ENCODE assay signal across 9 cellular contexts in the genomic region with DNA sequence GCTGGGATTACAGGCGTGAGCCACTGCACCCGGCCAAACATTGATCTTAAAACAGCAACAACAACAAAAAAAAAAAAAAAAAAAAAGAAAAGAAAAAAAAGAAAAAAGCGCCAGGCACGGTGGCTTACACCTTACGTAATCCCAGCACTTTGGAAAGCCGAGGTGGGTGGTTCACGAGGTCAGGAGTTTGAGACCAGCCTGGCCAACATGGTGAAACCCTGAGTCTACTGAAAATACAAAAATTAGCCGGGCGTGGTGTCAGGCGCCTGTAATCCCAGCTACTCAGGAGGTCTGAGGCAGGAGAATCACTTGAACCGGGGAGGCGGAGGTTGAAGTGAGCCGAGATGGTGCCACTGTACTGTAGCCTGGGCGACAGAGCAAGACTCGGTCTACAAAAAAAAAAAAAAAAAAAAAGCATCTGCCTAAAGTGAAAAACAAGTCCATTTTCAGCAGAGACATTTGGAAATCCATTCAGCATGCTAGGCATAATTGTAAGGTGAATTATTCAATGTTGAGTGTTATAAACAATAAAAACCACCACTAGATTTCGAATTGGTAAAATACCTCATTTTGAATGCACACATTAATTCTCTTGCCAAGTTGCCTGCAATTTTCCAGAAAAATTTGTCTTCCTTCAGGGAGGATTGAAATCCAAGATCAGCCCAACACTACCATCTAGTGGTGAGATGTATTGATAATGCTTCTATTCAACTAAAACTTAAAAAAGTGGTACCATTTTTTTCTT. TPM values are rescaled to one million over a fixed set of nuclear protein-coding genes. Genes with fewer than 3 reads are reported as not detected.
DNase-seq lines count a peak whose midpoint lies in the region; ATAC-seq, FAIRE-seq and TF ChIP-seq lines count a peak whose summit lies in the region.
"Had no signal": no experiment of that assay in that cellular context is flagged by ENCODE, and none has a peak within 500 bp of the region (broad histone marks: within the 10 kb centered on the region; RNA-seq: fewer than 3 reads in every experiment).

No MANE protein-coding gene starts in this region.

- TF ChIP-seq RAD21 in IMR-90 (IDR thresholded peaks at IDR 0.05; ENCODE audit: low read length) (peak; percentile 74), H1 (IDR thresholded peaks at IDR 0.05 in 1 of 2, conservative IDR thresholded peaks at IDR 0.05 in 1 of 2; ENCODE audit: low read depth in 2 of 2, low read length in 2 of 2) (peak; percentile 71 to 73)

- no peak overlapping the region for H4K8ac ChIP-seq in IMR-90 (ENCODE audit: low read depth in 2 of 2, low read length in 2 of 2)
- no peak overlapping the region for H4K8ac ChIP-seq in H1 (ENCODE audit: extremely low read depth, insufficient read depth, low read length)

- no peaks in the 10 kb centered on the region for H4K20me1 ChIP-seq in IMR-90 (ENCODE audit: insufficient read depth, low read length)
- H4K20me1 ChIP-seq in H1 (replicated peaks in 1 of 2; ENCODE audit: control insufficient read depth in 1 of 2, insufficient read depth in 2 of 2, low read length in 2 of 2) = no peaks in the 10 kb centered on the region

- BruUV-seq in IMR-90 (replicated peaks; lab: Mats Ljungman, UMichigan) = no TSS peak

- TF ChIP-seq CTCF in IMR-90 (conservative IDR thresholded peaks at IDR 0.05; ENCODE audit: low read depth, low read length) = peak; percentile 72
- TF ChIP-seq CTCF in Peyer's patch (IDR thresholded peaks at IDR 0.05) = peak; percentile 58 to 89 (median 78)
- peak in 2 of 3 experiments; percentile 38 to 50; a peak in 2 of 4 replicates for TF ChIP-seq CTCF in H1 (IDR thresholded peaks at IDR 0.05; ENCODE audit: control extremely low read depth in 1 of 3, insufficient read depth in 1 of 3, low read depth in 1 of 3, low read length in 3 of 3)

- 0 out of 2 replicates have a peak, but pooled peaks cover 2% of the 10 kb centered on the region for H3K4me1 ChIP-seq in IMR-90 (ENCODE audit: control insufficient read depth, insufficient read depth, low read length)
- H3K4me1 ChIP-seq in Peyer's patch = no peaks in the 10 kb centered on the region
- H3K4me1 ChIP-seq in H1 (replicated peaks in 1 of 4; ENCODE audit: control insufficient read depth in 3 of 4, insufficient read depth in 4 of 4, low read length in 3 of 4) = no peaks in the 10 kb centered on the region

- no peak overlapping the region for H2BK20ac ChIP-seq in IMR-90 (ENCODE audit: low read depth, low read length)
- H2BK20ac ChIP-seq in H1 (ENCODE audit: low read length) = no peak overlapping the region

- ATAC-seq in IMR-90 (ENCODE audit: low read depth) (peak; percentile 44; the same call in 1 of the 2 replicates), GM21528 (IDR thresholded peaks at IDR 0.05; ENCODE audit: low FRiP score, unreplicated experiment) (no peak), GM21381 (IDR thresholded peaks at IDR 0.05; ENCODE audit: unreplicated experiment) (no peak)
- no peak for ATAC-seq in activated CD4-positive, alpha-beta T cell treated with anti-CD3 and anti-CD28 coated beads for 36 hours

- H3K79me2 ChIP-seq in H1 (ENCODE audit: control insufficient read depth in 1 of 2, insufficient read depth in 2 of 2, low read length in 2 of 2) = no peaks in the 10 kb centered on the region

- H3K18ac ChIP-seq in IMR-90 (ENCODE audit: low read depth, low read length) (no peak overlapping the region), H1 (ENCODE audit: extremely low read depth, low read length) (no peak overlapping the region)

- H3K27ac Mint-ChIP-seq in activated CD4-positive, alpha-beta T cell treated with anti-CD3 and anti-CD28 coated beads for 36 hours = no peak overlapping the region
- H3K27ac Mint-ChIP-seq: T-helper 1 cell treated with Interleukin-12 subunit alpha and Interleukin-12 subunit beta and Interleukin-4 antibody, amounts not matched to agents 30 μg/mL and 1 μg/mL, for 36 hours had no signal

- no peak overlapping the region for H2BK120ac ChIP-seq in IMR-90 (ENCODE audit: low read depth, low read length)
- H2BK120ac ChIP-seq in H1 (replicated peaks; ENCODE audit: low read depth, low read length) = no peak overlapping the region

- H2BK15ac ChIP-seq in IMR-90 (ENCODE audit: low read depth, low read length) = no peak overlapping the region
- no peak overlapping the region for H2BK15ac ChIP-seq in H1 (ENCODE audit: low read length)

- H3K36me3 ChIP-seq in IMR-90 (ENCODE audit: control insufficient read depth, insufficient read depth, low read length) (peaks cover 32% of the 10 kb centered on the region), Peyer's patch (peaks cover 0 to 41% (median 0%) of the 10 kb centered on the region in 3 donors), H1 (ENCODE audit: control insufficient read depth in 2 of 4, insufficient read depth in 4 of 4, low read length in 3 of 4) (peaks cover 0 to 15% (median 12%) of the 10 kb centered on the region in 4 experiments; a peak in 4 of 8 replicates)

- no peak overlapping the region for H3K4me3 ChIP-seq in IMR-90 (ENCODE audit: insufficient read depth, low read depth, low read length)
- no peak overlapping the region for H3K4me3 ChIP-seq in Peyer's patch
- H3K4me3 ChIP-seq in H1 (ENCODE audit: extremely low read depth in 1 of 4, insufficient read depth in 2 of 4, low read depth in 3 of 4, low read length in 4 of 4) = no peak overlapping the region

- WGBS in IMR-90 (ENCODE audit: extremely low coverage in 2 of 2, insufficient read length in 1 of 2), 2 experiments = 60% methylated on average over 1 of the region's 16 CpGs; no CpG with 5 or more reads in 1 of the 2 experiments
- WGBS in H1 (ENCODE audit: extremely low coverage in 1 of 2, insufficient coverage in 1 of 2, insufficient read length in 1 of 2, insufficient replicate concordance in 2 of 2, low coverage in 1 of 2, low lambda C conversion rate in 2 of 2, missing lambda C conversion rate in 1 of 2), 2 experiments = 75% methylated on average over 12 of the region's 16 CpGs; no CpG with 5 or more reads in 1 of the 2 experiments

- in situ Hi-C loops in IMR-90 (cut with MboI; ENCODE audit: low sequenced_read_pairs) = loop anchor here (10.0 kb wide), 1 partner anchor 200 kb away; a partner anchor contains a TSS

- H3K27me3 ChIP-seq in IMR-90 (ENCODE audit: control insufficient read depth, insufficient read depth, low read length) = no peaks in the 10 kb centered on the region
- H3K27me3 ChIP-seq in Peyer's patch = no peaks in the 10 kb centered on the region
- H3K27me3 ChIP-seq in H1 (replicated peaks in 1 of 4; ENCODE audit: control insufficient read depth in 3 of 4, extremely low read depth in 1 of 4, insufficient read depth in 3 of 4, low read length in 3 of 4) = no peaks in the 10 kb centered on the region

- H3K9ac ChIP-seq in IMR-90 (ENCODE audit: low read depth, low read length) (no peak overlapping the region), H1 (replicated peaks in 1 of 4; ENCODE audit: extremely low read depth in 1 of 4, low read depth in 3 of 4, low read length in 3 of 4) (no peak overlapping the region)

- H3K36me3 Mint-ChIP-seq in activated CD4-positive, alpha-beta T cell treated with anti-CD3 and anti-CD28 coated beads for 36 hours (ENCODE audit: low read depth) = peaks cover 10% of the 10 kb centered on the region

- DNase-seq in DMS114 treated with DMSO at 0.1 percent for 48 hours (lab: John Stamatoyannopoulos, UW; ENCODE audit: unreplicated experiment) (peak; percentile 70), IMR-90 (peak; percentile 85), Peyer's patch (no peak), H1 (ENCODE audit: low read depth in 1 of 2, low spot score in 2 of 2) (no peak), myocyte (ENCODE audit: low read depth) (peak; percentile 79)
- DNase-seq in activated CD4-positive, alpha-beta T cell treated with anti-CD3 and anti-CD28 coated beads for 36 hours = no peak

- H3K9me1 ChIP-seq in IMR-90 (ENCODE audit: insufficient read depth, low read length) = no peaks in the 10 kb centered on the region

- H2AK9ac ChIP-seq in IMR-90 (replicated peaks; ENCODE audit: low read depth, low read length, poor library complexity) = no peak overlapping the region

- H3K27me3 Mint-ChIP-seq in activated CD4-positive, alpha-beta T cell treated with anti-CD3 and anti-CD28 coated beads for 36 hours = no peaks in the 10 kb centered on the region

- no peak overlapping the region for H3K56ac ChIP-seq in IMR-90 (ENCODE audit: extremely low read depth, insufficient read depth, low read length)
- no peak overlapping the region for H3K56ac ChIP-seq in H1 (replicated peaks; ENCODE audit: insufficient read length, low read depth, low read length)

- H2BK12ac ChIP-seq in H1 (ENCODE audit: low read depth, low read length) = no peak overlapping the region

- no peak for FAIRE-seq in H1 (lab: Jason Lieb, UNC)

- TF ChIP-seq EP300 in H1 (IDR thresholded peaks at IDR 0.05; ENCODE audit: borderline replicate concordance in 1 of 2, low read depth in 2 of 2, low read length in 2 of 2) = no peak

- H4K91ac ChIP-seq in IMR-90 (ENCODE audit: insufficient read depth, low read depth, low read length) = no peak overlapping the region
- no peak overlapping the region for H4K91ac ChIP-seq in H1 (replicated peaks; ENCODE audit: insufficient read length, low read length)

- intact Hi-C loops in IMR-90 (cut with micrococcal nuclease) = loop anchor here (1.0 to 10.0 kb wide), 3 partner anchors 43 to 210 kb away; a partner anchor contains a TSS
- intact Hi-C loops in activated CD4-positive, alpha-beta T cell treated with anti-CD3 and anti-CD28 coated beads for 36 hours (cut with DNase I, micrococcal nuclease) = loop anchor here (1.0 to 2.0 kb wide), 5 partner anchors 43 to 100 kb away; a partner anchor contains a TSS

- no peak overlapping the region for H3K14ac ChIP-seq in IMR-90 (replicated peaks; ENCODE audit: low read depth, low read length)
- no peak overlapping the region for H3K14ac ChIP-seq in H1 (ENCODE audit: insufficient read length)

- no peak overlapping the region for H3K4ac ChIP-seq in IMR-90 (ENCODE audit: low read depth, low read length)
- H3K4ac ChIP-seq in H1 (replicated peaks; ENCODE audit: insufficient read length, low read depth, low read length) = no peak overlapping the region

- H3K23ac ChIP-seq in IMR-90 (ENCODE audit: low read depth, low read length) (no peak overlapping the region), H1 (ENCODE audit: insufficient read length) (no peak overlapping the region)

- no peaks in the 10 kb centered on the region; the same call in 1 of the 2 replicates for H3K23me2 ChIP-seq in H1 (ENCODE audit: low read depth, low read length)

- no peaks in the 10 kb centered on the region for H3K4me1 Mint-ChIP-seq in activated CD4-positive, alpha-beta T cell treated with anti-CD3 and anti-CD28 coated beads for 36 hours

- H4K5ac ChIP-seq in IMR-90 (ENCODE audit: low read depth, low read length) (no peak overlapping the region), H1 (ENCODE audit: insufficient read length, low read depth, low read length) (no peak overlapping the region)

- CTCF ChIA-PET in IMR-90 (lab: Yijun Ruan, JAX) = interaction anchor here (0.6 to 1.6 kb wide), 7 partner anchors 32 to 139 kb away, joined by 3 to 6 read pairs (median 4); a partner anchor contains a TSS
- CTCF ChIA-PET in H1 (lab: Charles Lee; ENCODE audit: partially characterized antibody) = interaction anchor here (0.6 to 11.0 kb wide), 32 partner anchors 8 to 201 kb away, joined by 3 to 135 read pairs (median 4); a partner anchor contains a TSS
- CTCF ChIA-PET in activated CD4-positive, alpha-beta T cell treated with anti-CD3 and anti-CD28 coated beads for 36 hours (lab: Charles Lee) = interaction anchor here (0.6 to 4.5 kb wide), 46 partner anchors 9 to 1749 kb away, joined by 3 to 43 read pairs (median 4); a partner anchor contains a TSS

- H3K9me3 ChIP-seq in IMR-90 (ENCODE audit: control insufficient read depth, insufficient read depth, low read length) (peaks cover under 1% of the 10 kb centered on the region; the same call in 1 of the 2 replicates), Peyer's patch (no peaks in the 10 kb centered on the region), H1 (ENCODE audit: insufficient read depth in 2 of 2, low read depth in 1 of 2, low read length in 1 of 2) (no peaks in the 10 kb centered on the region)

- peaks cover 3 to 9% of the 10 kb centered on the region in 2 experiments; a peak in 2 of 4 replicates for H3K79me1 ChIP-seq in IMR-90 (ENCODE audit: low read depth in 1 of 2, low read length in 2 of 2)
- H3K79me1 ChIP-seq in H1 (ENCODE audit: low read depth, low read length) = no peaks in the 10 kb centered on the region

- H3K27ac ChIP-seq in IMR-90 (ENCODE audit: insufficient read depth, low read length) = peak overlapping the region; percentile 27; the same call in 1 of the 2 replicates
- no peak overlapping the region for H3K27ac ChIP-seq in Peyer's patch
- no peak overlapping the region for H3K27ac ChIP-seq in H1 (ENCODE audit: low read depth, low read length)

- POLR2A ChIA-PET in IMR-90 (lab: Charles Lee; ENCODE audit: unreplicated experiment) (no interaction called here), H1 (lab: Charles Lee; ENCODE audit: partially characterized antibody) (interaction anchor here (1.2 to 2.1 kb wide), 3 partner anchors 64 to 88 kb away, joined by 4 to 7 read pairs (median 5); a partner anchor contains a TSS)
- POLR2A ChIA-PET in activated CD4-positive, alpha-beta T cell treated with anti-CD3 and anti-CD28 coated beads for 36 hours (lab: Charles Lee) = interaction anchor here (1.4 kb wide), 1 partner anchor 8 kb away, joined by 4 read pairs; a partner anchor contains a TSS

- H2AFZ ChIP-seq in IMR-90 (replicated peaks; ENCODE audit: low read length, poor library complexity) = no peak overlapping the region
- H2AFZ ChIP-seq in H1 (ENCODE audit: low read length) = no peak overlapping the region

- TF ChIP-seq POLR2A in IMR-90 (IDR thresholded peaks at IDR 0.05; ENCODE audit: low read depth, low read length) = no peak
- no peak for TF ChIP-seq POLR2A in Peyer's patch (IDR thresholded peaks at IDR 0.05)
- no peak for TF ChIP-seq POLR2A in H1 (IDR thresholded peaks at IDR 0.05; ENCODE audit: control extremely low read depth in 1 of 2, low read depth in 2 of 2, low read length in 2 of 2)

- H3K4me3 Mint-ChIP-seq in activated CD4-positive, alpha-beta T cell treated with anti-CD3 and anti-CD28 coated beads for 36 hours = no peak overlapping the region
- H3K4me3 Mint-ChIP-seq: T-helper 1 cell treated with Interleukin-12 subunit alpha and Interleukin-12 subunit beta and Interleukin-4 antibody, amounts not matched to agents 30 μg/mL and 1 μg/mL, for 36 hours had no signal

- H2BK5ac ChIP-seq in IMR-90 (ENCODE audit: low read depth, low read length, poor library complexity, severe bottlenecking) (no peak overlapping the region), H1 (ENCODE audit: low read depth, low read length) (no peak overlapping the region)

- H2AK5ac ChIP-seq in IMR-90 (ENCODE audit: low read depth, low read length) (no peak overlapping the region), H1 (ENCODE audit: low read depth, low read length) (no peak overlapping the region)

- H3K9me3 Mint-ChIP-seq in activated CD4-positive, alpha-beta T cell treated with anti-CD3 and anti-CD28 coated beads for 36 hours (ENCODE audit: low read depth) = no peaks in the 10 kb centered on the region
- H3K9me3 Mint-ChIP-seq: T-helper 1 cell treated with Interleukin-12 subunit alpha and Interleukin-12 subunit beta and Interleukin-4 antibody, amounts not matched to agents 30 μg/mL and 1 μg/mL, for 36 hours had no signal

- dilution Hi-C loops in IMR-90 (cut with HindIII; ENCODE audit: low sequenced_read_pairs, unreplicated experiment) = no loop called here

- no peak overlapping the region for H3K4me2 ChIP-seq in IMR-90 (ENCODE audit: low read depth, low read length)
- no peak overlapping the region for H3K4me2 ChIP-seq in H1 (ENCODE audit: insufficient read depth in 1 of 2, low read depth in 2 of 2, low read length in 2 of 2)

RNA-seq across cellular contexts. Expression of a gene that starts 8.0 kb away (rescaled TPM):
- 40.3 and 47.5 TPM in 2 replicates for total RNA-seq in IMR-90 (2012; rRNA removed)
- polyA plus RNA-seq in IMR-90 (2012; rRNA removed) = 58.7 and 60.3 TPM in 2 replicates
- polyA plus RNA-seq in IMR-90 (2012; cell fraction: cytosol; rRNA removed) = 23.0 and 33.3 TPM in 2 replicates
- 45.5 and 156 TPM in 2 replicates for polyA plus RNA-seq in IMR-90 (2012; cell fraction: nucleus; rRNA removed; ENCODE audit: low replicate concordance)
- 10 to 100 TPM; 15.2 to 84.2 (median 23.2) TPM for total RNA-seq in Peyer's patch
- total RNA-seq in H1 (2021; fragmentation: NEBNext Ultra II Directional; extraction: Animal tissue kit (Norgen Biotek cat#: 25700)) = 58.5 and 69.2 TPM in 2 replicates
- 75.8 and 119 TPM in 2 replicates for polyA plus RNA-seq in H1 (2011; rRNA removed)
- 67.9 TPM for polyA plus RNA-seq in H1 (2011; cell fraction: cytosol; rRNA removed)
- polyA plus RNA-seq in H1 (2011; cell fraction: nucleus; rRNA removed) = 66.1 TPM
- 49.6 to 66.4 TPM (median 60.5 TPM) in 4 replicates for polyA plus RNA-seq in H1 (2012, experiment 1 of 2)
- polyA plus RNA-seq in H1 (2012, experiment 2 of 2) = 37.1 TPM
- polyA plus RNA-seq in H1 (2013, experiment 1 of 2) = 49.5 TPM
- polyA plus RNA-seq in H1 (2013, experiment 2 of 2) = 56.9 TPM
- polyA minus RNA-seq in H1 (2011; rRNA and poly(A)+ RNA removed) = 146 TPM in 2 replicates
- 36.5 TPM for polyA minus RNA-seq in H1 (2011; cell fraction: cytosol; rRNA and poly(A)+ RNA removed)
- polyA minus RNA-seq in H1 (2011; cell fraction: nucleus; rRNA and poly(A)+ RNA removed) = 80.0 TPM
- 21.4 and 25.3 TPM in 2 replicates for total RNA-seq in myocyte
- 64.2 TPM for polyA plus RNA-seq in myocyte (2012)
- 10 to 100 TPM; 49.4 to 64.4 TPM for total RNA-seq in activated CD4-positive, alpha-beta T cell treated with anti-CD3 and anti-CD28 coated beads for 36 hours

Comparison
In these comparisons a context has a peak if more than half of its experiments do, and no peak if none do; other contexts are left out.
1. DNase-seq: peak in DMS114 treated with DMSO at 0.1 percent for 48 hours (single experiment), IMR-90 (single experiment) and myocyte (single experiment); none in Peyer's patch (0 of 3), H1 (0 of 2) and activated CD4-positive, alpha-beta T cell treated with anti-CD3 and anti-CD28 coated beads for 36 hours (single experiment).
2. Peak in every context shown above with its lines, with median percentiles within 50 percentile points of each other: CTCF ChIP-seq.